ENCODE assay signal across 1 cellular context in the genomic region with DNA sequence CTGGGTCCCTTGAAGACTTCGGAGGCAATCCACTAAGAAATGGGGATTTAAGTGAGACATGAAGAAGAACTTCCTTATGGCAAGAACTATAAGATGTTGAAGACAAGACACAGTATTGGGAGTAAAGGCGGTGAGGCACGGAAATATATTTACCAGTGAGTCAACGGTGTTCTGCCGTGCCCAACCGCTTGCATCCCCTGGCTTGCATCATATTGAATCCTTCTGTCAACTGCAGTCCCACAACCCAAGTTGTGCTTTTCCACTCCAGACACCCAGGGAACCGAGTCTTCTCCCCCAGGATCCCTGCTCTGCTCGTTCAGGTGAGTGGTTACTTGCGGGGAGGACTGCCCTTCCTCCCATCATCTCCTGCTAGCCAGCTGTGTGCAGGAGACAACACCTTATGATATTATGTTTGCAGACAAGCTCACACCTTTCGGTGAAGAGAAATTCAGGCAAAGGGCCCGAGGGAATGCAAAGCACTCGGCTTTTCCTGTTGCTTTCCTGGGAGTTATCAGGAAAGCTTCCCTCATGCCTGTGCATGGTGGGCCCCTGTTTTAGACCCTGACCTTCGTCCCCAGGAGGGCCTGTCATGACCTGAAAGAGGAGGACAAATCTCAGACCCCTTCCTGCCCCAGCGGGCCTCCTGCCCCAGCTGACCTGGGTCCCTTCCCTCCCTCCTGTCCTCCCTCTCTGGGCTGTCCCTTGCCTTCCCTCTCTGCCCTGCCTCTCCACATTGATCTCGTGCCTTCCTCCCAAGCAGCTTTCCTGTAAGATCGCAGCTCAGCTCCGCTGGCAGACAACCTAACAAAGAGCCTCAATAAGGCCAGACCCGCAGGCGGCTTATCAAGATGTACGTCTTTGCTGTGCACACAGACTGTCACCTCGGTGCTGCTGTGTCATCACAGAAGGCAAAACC.
TF ChIP-seq lines count a peak whose summit lies in the region.

No MANE protein-coding gene starts in this region.

TF ChIP-seq in HepG2, 621 proteins besides CTCF, POLR2A, EP300 and RAD21 (continues in another document):
- TF ChIP-seq PPARG (CRISPR knock-in tag; conservative IDR thresholded peaks at IDR 0.05) (no peak), RXRB (CRISPR knock-in tag; IDR thresholded peaks at IDR 0.05; ENCODE audit: borderline replicate concordance) (peak; percentile 60; the same call in 1 of the 2 replicates), HDAC2 (CRISPR knock-in tag; IDR thresholded peaks at IDR 0.05) (peak; percentile 5; the same call in 1 of the 2 replicates), ATF1 (CRISPR knock-in tag; IDR thresholded peaks at IDR 0.05) (no peak), GTF2F1 (IDR thresholded peaks at IDR 0.05; ENCODE audit: low read length) (no peak), PHF8 (CRISPR knock-in tag; IDR thresholded peaks at IDR 0.05) (no peak), ZBTB3 (CRISPR knock-in tag; IDR thresholded peaks at IDR 0.05; ENCODE audit: borderline replicate concordance, low read depth) (no peak), ZNF556 (CRISPR knock-in tag; IDR thresholded peaks at IDR 0.05; ENCODE audit: borderline replicate concordance) (peak; percentile 78; the same call in 1 of the 2 replicates), FOXJ3 (CRISPR knock-in tag; IDR thresholded peaks at IDR 0.05; ENCODE audit: borderline replicate concordance) (no peak), ZNF24 (IDR thresholded peaks at IDR 0.05) (no peak), RARA (CRISPR knock-in tag; IDR thresholded peaks at IDR 0.05) (peak; percentile 85), SNAI1 (CRISPR knock-in tag; IDR thresholded peaks at IDR 0.05; ENCODE audit: borderline replicate concordance) (no peak), ZNF367 (CRISPR knock-in tag; IDR thresholded peaks at IDR 0.05; ENCODE audit: borderline replicate concordance) (no peak), MAFF (IDR thresholded peaks at IDR 0.05; ENCODE audit: low read depth, low read length) (no peak), ZNF17 (CRISPR knock-in tag; IDR thresholded peaks at IDR 0.05) (no peak), ATF7 (IDR thresholded peaks at IDR 0.05) (no peak), ATF7 (CRISPR knock-in tag; IDR thresholded peaks at IDR 0.05) (no peak), EZH2 (conservative IDR thresholded peaks at IDR 0.05; ENCODE audit: low read depth, low read length) (no peak), DNMT3B (CRISPR knock-in tag; conservative IDR thresholded peaks at IDR 0.05) (no peak; the same call in 1 of the 2 replicates), ZNF160 (CRISPR knock-in tag; IDR thresholded peaks at IDR 0.05) (no peak), ZNF547 (CRISPR knock-in tag; IDR thresholded peaks at IDR 0.05) (no peak), MYNN (CRISPR knock-in tag; IDR thresholded peaks at IDR 0.05; ENCODE audit: low read depth) (no peak), TBP (CRISPR knock-in tag; IDR thresholded peaks at IDR 0.05) (no peak), SALL1 (CRISPR knock-in tag; IDR thresholded peaks at IDR 0.05) (peak; percentile 60), HMGA1 (CRISPR knock-in tag; conservative IDR thresholded peaks at IDR 0.05) (no peak), ETV5 (CRISPR knock-in tag; IDR thresholded peaks at IDR 0.05; ENCODE audit: borderline replicate concordance) (peak; percentile 62; the same call in 1 of the 2 replicates), ZSCAN31 (CRISPR knock-in tag; IDR thresholded peaks at IDR 0.05; ENCODE audit: low read depth) (no peak)
- TF ChIP-seq, protein P1, sequence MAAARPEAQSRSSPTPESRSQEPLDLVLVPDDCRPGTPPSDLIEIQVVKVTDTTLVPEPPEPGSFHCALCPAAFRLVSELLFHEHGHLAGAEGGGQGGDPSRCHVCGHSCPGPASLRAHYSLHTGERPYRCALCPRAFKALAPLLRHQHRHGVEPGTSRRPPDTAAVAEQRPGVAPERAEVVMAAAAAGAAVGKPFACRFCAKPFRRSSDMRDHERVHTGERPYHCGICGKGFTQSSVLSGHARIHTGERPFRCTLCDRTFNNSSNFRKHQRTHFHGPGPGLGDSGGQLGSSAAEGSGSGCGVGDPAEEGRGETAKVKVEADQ (CRISPR knock-in tag; IDR thresholded peaks at IDR 0.05; ENCODE audit: borderline replicate concordance): no peak
- TF ChIP-seq, protein P2, sequence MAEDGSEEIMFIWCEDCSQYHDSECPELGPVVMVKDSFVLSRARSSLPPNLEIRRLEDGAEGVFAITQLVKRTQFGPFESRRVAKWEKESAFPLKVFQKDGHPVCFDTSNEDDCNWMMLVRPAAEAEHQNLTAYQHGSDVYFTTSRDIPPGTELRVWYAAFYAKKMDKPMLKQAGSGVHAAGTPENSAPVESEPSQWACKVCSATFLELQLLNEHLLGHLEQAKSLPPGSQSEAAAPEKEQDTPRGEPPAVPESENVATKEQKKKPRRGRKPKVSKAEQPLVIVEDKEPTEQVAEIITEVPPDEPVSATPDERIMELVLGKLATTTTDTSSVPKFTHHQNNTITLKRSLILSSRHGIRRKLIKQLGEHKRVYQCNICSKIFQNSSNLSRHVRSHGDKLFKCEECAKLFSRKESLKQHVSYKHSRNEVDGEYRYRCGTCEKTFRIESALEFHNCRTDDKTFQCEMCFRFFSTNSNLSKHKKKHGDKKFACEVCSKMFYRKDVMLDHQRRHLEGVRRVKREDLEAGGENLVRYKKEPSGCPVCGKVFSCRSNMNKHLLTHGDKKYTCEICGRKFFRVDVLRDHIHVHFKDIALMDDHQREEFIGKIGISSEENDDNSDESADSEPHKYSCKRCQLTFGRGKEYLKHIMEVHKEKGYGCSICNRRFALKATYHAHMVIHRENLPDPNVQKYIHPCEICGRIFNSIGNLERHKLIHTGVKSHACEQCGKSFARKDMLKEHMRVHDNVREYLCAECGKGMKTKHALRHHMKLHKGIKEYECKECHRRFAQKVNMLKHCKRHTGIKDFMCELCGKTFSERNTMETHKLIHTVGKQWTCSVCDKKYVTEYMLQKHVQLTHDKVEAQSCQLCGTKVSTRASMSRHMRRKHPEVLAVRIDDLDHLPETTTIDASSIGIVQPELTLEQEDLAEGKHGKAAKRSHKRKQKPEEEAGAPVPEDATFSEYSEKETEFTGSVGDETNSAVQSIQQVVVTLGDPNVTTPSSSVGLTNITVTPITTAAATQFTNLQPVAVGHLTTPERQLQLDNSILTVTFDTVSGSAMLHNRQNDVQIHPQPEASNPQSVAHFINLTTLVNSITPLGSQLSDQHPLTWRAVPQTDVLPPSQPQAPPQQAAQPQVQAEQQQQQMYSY (CRISPR knock-in tag; IDR thresholded peaks at IDR 0.05): no peak
- TF ChIP-seq, protein P3, sequence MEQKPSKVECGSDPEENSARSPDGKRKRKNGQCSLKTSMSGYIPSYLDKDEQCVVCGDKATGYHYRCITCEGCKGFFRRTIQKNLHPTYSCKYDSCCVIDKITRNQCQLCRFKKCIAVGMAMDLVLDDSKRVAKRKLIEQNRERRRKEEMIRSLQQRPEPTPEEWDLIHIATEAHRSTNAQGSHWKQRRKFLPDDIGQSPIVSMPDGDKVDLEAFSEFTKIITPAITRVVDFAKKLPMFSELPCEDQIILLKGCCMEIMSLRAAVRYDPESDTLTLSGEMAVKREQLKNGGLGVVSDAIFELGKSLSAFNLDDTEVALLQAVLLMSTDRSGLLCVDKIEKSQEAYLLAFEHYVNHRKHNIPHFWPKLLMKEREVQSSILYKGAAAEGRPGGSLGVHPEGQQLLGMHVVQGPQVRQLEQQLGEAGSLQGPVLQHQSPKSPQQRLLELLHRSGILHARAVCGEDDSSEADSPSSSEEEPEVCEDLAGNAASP (CRISPR knock-in tag; IDR thresholded peaks at IDR 0.05; ENCODE audit: borderline replicate concordance): peak; percentile 75; the same call in 1 of the 2 replicates
- TF ChIP-seq, protein P4, sequence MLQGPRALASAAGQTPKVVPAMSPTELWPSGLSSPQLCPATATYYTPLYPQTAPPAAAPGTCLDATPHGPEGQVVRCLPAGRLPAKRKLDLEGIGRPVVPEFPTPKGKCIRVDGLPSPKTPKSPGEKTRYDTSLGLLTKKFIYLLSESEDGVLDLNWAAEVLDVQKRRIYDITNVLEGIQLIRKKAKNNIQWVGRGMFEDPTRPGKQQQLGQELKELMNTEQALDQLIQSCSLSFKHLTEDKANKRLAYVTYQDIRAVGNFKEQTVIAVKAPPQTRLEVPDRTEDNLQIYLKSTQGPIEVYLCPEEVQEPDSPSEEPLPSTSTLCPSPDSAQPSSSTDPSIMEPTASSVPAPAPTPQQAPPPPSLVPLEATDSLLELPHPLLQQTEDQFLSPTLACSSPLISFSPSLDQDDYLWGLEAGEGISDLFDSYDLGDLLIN (CRISPR knock-in tag; IDR thresholded peaks at IDR 0.05; ENCODE audit: borderline replicate concordance): no peak
- TF ChIP-seq, protein P5, sequence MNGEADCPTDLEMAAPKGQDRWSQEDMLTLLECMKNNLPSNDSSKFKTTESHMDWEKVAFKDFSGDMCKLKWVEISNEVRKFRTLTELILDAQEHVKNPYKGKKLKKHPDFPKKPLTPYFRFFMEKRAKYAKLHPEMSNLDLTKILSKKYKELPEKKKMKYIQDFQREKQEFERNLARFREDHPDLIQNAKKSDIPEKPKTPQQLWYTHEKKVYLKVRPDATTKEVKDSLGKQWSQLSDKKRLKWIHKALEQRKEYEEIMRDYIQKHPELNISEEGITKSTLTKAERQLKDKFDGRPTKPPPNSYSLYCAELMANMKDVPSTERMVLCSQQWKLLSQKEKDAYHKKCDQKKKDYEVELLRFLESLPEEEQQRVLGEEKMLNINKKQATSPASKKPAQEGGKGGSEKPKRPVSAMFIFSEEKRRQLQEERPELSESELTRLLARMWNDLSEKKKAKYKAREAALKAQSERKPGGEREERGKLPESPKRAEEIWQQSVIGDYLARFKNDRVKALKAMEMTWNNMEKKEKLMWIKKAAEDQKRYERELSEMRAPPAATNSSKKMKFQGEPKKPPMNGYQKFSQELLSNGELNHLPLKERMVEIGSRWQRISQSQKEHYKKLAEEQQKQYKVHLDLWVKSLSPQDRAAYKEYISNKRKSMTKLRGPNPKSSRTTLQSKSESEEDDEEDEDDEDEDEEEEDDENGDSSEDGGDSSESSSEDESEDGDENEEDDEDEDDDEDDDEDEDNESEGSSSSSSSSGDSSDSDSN (CRISPR knock-in tag; IDR thresholded peaks at IDR 0.05): no peak; the same call in 1 of the 2 replicates
- TF ChIP-seq, protein P6, sequence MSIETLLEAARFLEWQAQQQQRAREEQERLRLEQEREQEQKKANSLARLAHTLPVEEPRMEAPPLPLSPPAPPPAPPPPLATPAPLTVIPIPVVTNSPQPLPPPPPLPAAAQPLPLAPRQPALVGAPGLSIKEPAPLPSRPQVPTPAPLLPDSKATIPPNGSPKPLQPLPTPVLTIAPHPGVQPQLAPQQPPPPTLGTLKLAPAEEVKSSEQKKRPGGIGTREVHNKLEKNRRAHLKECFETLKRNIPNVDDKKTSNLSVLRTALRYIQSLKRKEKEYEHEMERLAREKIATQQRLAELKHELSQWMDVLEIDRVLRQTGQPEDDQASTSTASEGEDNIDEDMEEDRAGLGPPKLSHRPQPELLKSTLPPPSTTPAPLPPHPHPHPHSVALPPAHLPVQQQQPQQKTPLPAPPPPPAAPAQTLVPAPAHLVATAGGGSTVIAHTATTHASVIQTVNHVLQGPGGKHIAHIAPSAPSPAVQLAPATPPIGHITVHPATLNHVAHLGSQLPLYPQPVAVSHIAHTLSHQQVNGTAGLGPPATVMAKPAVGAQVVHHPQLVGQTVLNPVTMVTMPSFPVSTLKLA (IDR thresholded peaks at IDR 0.05): no peak
- TF ChIP-seq, protein P7, sequence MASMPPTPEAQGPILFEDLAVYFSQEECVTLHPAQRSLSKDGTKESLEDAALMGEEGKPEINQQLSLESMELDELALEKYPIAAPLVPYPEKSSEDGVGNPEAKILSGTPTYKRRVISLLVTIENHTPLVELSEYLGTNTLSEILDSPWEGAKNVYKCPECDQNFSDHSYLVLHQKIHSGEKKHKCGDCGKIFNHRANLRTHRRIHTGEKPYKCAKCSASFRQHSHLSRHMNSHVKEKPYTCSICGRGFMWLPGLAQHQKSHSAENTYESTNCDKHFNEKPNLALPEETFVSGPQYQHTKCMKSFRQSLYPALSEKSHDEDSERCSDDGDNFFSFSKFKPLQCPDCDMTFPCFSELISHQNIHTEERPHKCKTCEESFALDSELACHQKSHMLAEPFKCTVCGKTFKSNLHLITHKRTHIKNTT (CRISPR knock-in tag; IDR thresholded peaks at IDR 0.05): no peak
- TF ChIP-seq, protein P8, sequence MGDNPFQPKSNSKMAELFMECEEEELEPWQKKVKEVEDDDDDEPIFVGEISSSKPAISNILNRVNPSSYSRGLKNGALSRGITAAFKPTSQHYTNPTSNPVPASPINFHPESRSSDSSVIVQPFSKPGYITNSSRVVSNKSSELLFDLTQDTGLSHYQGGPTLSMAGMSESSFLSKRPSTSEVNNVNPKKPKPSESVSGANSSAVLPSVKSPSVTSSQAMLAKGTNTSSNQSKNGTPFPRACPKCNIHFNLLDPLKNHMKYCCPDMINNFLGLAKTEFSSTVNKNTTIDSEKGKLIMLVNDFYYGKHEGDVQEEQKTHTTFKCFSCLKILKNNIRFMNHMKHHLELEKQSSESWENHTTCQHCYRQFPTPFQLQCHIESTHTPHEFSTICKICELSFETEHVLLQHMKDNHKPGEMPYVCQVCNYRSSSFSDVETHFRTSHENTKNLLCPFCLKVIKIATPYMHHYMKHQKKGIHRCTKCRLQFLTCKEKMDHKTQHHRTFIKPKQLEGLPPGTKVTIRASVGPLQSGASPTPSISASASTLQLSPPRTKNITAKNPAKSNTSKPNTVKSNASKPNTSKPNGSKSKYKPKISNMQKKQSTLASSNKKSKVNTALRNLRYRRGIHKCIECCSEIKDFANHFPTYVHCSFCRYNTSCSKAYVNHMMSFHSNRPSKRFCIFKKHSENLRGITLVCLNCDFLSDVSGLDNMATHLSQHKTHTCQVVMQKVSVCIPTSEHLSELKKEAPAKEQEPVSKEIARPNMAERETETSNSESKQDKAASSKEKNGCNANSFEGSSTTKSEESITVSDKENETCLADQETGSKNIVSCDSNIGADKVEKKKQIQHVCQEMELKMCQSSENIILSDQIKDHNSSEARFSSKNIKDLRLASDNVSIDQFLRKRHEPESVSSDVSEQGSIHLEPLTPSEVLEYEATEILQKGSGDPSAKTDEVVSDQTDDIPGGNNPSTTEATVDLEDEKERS (CRISPR knock-in tag; IDR thresholded peaks at IDR 0.05): no peak
- TF ChIP-seq, protein P9, sequence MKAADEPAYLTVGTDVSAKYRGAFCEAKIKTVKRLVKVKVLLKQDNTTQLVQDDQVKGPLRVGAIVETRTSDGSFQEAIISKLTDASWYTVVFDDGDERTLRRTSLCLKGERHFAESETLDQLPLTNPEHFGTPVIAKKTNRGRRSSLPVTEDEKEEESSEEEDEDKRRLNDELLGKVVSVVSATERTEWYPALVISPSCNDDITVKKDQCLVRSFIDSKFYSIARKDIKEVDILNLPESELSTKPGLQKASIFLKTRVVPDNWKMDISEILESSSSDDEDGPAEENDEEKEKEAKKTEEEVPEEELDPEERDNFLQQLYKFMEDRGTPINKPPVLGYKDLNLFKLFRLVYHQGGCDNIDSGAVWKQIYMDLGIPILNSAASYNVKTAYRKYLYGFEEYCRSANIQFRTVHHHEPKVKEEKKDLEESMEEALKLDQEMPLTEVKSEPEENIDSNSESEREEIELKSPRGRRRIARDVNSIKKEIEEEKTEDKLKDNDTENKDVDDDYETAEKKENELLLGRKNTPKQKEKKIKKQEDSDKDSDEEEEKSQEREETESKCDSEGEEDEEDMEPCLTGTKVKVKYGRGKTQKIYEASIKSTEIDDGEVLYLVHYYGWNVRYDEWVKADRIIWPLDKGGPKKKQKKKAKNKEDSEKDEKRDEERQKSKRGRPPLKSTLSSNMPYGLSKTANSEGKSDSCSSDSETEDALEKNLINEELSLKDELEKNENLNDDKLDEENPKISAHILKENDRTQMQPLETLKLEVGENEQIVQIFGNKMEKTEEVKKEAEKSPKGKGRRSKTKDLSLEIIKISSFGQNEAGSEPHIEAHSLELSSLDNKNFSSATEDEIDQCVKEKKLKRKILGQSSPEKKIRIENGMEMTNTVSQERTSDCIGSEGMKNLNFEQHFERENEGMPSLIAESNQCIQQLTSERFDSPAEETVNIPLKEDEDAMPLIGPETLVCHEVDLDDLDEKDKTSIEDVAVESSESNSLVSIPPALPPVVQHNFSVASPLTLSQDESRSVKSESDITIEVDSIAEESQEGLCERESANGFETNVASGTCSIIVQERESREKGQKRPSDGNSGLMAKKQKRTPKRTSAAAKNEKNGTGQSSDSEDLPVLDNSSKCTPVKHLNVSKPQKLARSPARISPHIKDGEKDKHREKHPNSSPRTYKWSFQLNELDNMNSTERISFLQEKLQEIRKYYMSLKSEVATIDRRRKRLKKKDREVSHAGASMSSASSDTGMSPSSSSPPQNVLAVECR (CRISPR knock-in tag; IDR thresholded peaks at IDR 0.05; ENCODE audit: borderline replicate concordance): no peak
